Comparison of ENCODE assay signal across 18 cellular contexts in the genomic region with DNA sequence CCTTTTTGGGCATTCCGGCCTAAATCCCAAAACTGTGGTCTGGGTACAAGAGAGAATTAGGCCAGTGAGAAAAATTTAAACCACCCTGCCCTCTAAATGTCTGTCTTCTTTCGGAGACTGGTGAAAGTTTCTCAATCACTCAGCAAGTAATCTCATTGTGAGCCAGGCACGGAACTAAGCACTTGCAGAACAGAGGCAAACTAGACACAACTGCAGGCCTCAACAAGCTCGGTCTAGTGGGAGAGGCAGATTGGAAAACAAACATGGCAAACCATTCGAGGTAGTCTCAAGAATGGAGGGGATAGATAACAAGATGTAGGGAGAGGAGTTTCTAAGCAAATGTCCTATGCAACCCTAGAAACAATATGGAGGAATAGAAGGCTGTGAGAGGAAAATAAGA. TPM values are rescaled to one million over a fixed set of nuclear protein-coding genes. Genes with fewer than 3 reads are reported as not detected.
DNase-seq lines count a peak whose midpoint lies in the region; ATAC-seq and TF ChIP-seq lines count a peak whose summit lies in the region.
"Had no signal": no experiment of that assay in that cellular context is flagged by ENCODE, and none has a peak within 500 bp of the region (broad histone marks: within the 10 kb centered on the region; RNA-seq: fewer than 3 reads in every experiment).

No MANE protein-coding gene starts in this region.

- ATAC-seq in foreskin keratinocyte = no peak
- ATAC-seq: PC-3 had no signal

- DNase-seq in MCF 10A (ENCODE audit: unreplicated experiment) (peak; percentile 30), breast epithelium (ENCODE audit: low spot score in 2 of 2) (no peak), adipocyte (ENCODE audit: low read depth) (no peak), foreskin keratinocyte (peak; percentile 27 to 52), PC-9 (no peak), hepatic stellate cell (ENCODE audit: low spot score) (no peak)
- DNase-seq in activated T-cell treated with anti-CD3 and anti-CD28 coated beads, Interleukin-2, amount 50 U/mL, for 24 hours = no peak
- DNase-seq: 8988T; DMS 273 treated with DMSO at 0.1 percent for 48 hours; DND-41; NCI-H1694 treated with DMSO at 0.1 percent for 48 hours; NK-92 treated with Interleukin-12 subunit alpha and Interleukin-12 subunit beta, amount 100 ng/mL, for 24 hours; PC-3 had no signal

- no peaks in the 10 kb centered on the region for H3K79me2 ChIP-seq in PC-9 (ENCODE audit: low read depth)

- H3K9me2 ChIP-seq in PC-9 (ENCODE audit: insufficient read depth) = no peaks in the 10 kb centered on the region

- H3K4me1 ChIP-seq in breast epithelium = no peaks in the 10 kb centered on the region
- H3K4me1 ChIP-seq in adipocyte (ENCODE audit: control insufficient read depth, insufficient read depth, low read length) = peaks cover 50% of the 10 kb centered on the region
- H3K4me1 ChIP-seq in foreskin keratinocyte = peaks cover 10% of the 10 kb centered on the region
- peaks cover 0 to 6% (median 4%) of the 10 kb centered on the region in 3 donors for H3K4me1 ChIP-seq in skeletal muscle tissue (ENCODE audit: control insufficient read depth in 3 of 3, insufficient read depth in 3 of 3, low read length in 3 of 3)
- peaks cover 17% of the 10 kb centered on the region for H3K4me1 ChIP-seq in PC-9 (replicated peaks; ENCODE audit: insufficient read depth)

- no peak overlapping the region for H3K4me2 ChIP-seq in PC-9

- intact Hi-C loops in MCF 10A (cut with micrococcal nuclease) (no loop called here), breast epithelium (cut with DNase I; ENCODE audit: low total_unique reads) (loop anchor here (10.0 kb wide), 1 partner anchor 191 kb away; no protein-coding TSS in a partner anchor), PC-9 (cut with micrococcal nuclease; ENCODE audit: unreplicated experiment) (no loop called here)

- H3K9me3 ChIP-seq in breast epithelium (no peaks in the 10 kb centered on the region), adipocyte (ENCODE audit: control insufficient read depth, low read length) (no peaks in the 10 kb centered on the region), skeletal muscle tissue (ENCODE audit: control insufficient read depth in 3 of 3, low read length in 3 of 3) (no peaks in the 10 kb centered on the region), PC-9 (ENCODE audit: insufficient read depth, low read depth) (peaks cover 4% of the 10 kb centered on the region; the same call in 1 of the 2 replicates)
- H3K9me3 ChIP-seq: HAP-1 had no signal

- H3K4me3 Mint-ChIP-seq in MCF 10A (ENCODE audit: unreplicated experiment) = no peak overlapping the region
- no peak overlapping the region for H3K4me3 Mint-ChIP-seq in activated T-cell treated with anti-CD3 and anti-CD28 coated beads, Interleukin-2, amount 50 U/mL, for 24 hours

- no peaks in the 10 kb centered on the region for H3K27me3 Mint-ChIP-seq in MCF 10A (ENCODE audit: insufficient read depth, unreplicated experiment)
- no peaks in the 10 kb centered on the region for H3K27me3 Mint-ChIP-seq in activated T-cell treated with anti-CD3 and anti-CD28 coated beads, Interleukin-2, amount 50 U/mL, for 24 hours

- H2AFZ ChIP-seq in PC-9 = no peak overlapping the region

- H3K36me3 Mint-ChIP-seq in MCF 10A (ENCODE audit: insufficient read depth, unreplicated experiment) = no peaks in the 10 kb centered on the region
- no peaks in the 10 kb centered on the region for H3K36me3 Mint-ChIP-seq in activated T-cell treated with anti-CD3 and anti-CD28 coated beads, Interleukin-2, amount 50 U/mL, for 24 hours (ENCODE audit: low read depth)

- CTCF ChIA-PET in MCF 10A (lab: Yijun Ruan, JAX) = interaction anchor here (0.6 to 12.5 kb wide), 25 partner anchors 13 to 556 kb away, joined by 3 to 465 read pairs (median 5); no protein-coding TSS in a partner anchor
- CTCF ChIA-PET in PC-9 (lab: Charles Lee) = no interaction called here

- H3K27me3 ChIP-seq in breast epithelium = no peaks in the 10 kb centered on the region
- no peaks in the 10 kb centered on the region for H3K27me3 ChIP-seq in adipocyte (replicated peaks; ENCODE audit: control insufficient read depth, insufficient read depth, low read length)
- H3K27me3 ChIP-seq in foreskin keratinocyte = no peaks in the 10 kb centered on the region
- H3K27me3 ChIP-seq in skeletal muscle tissue (ENCODE audit: control insufficient read depth in 3 of 3, insufficient read depth in 3 of 3, low read length in 3 of 3) = no peaks in the 10 kb centered on the region
- H3K27me3 ChIP-seq in PC-9 (ENCODE audit: insufficient read depth, low read depth) = no peaks in the 10 kb centered on the region

- H3K27ac Mint-ChIP-seq in MCF 10A (ENCODE audit: low read depth, unreplicated experiment) = no peak overlapping the region
- no peak overlapping the region for H3K27ac Mint-ChIP-seq in activated T-cell treated with anti-CD3 and anti-CD28 coated beads, Interleukin-2, amount 50 U/mL, for 24 hours

- no peaks in the 10 kb centered on the region for H3K9me3 Mint-ChIP-seq in MCF 10A (ENCODE audit: unreplicated experiment)
- H3K9me3 Mint-ChIP-seq in activated T-cell treated with anti-CD3 and anti-CD28 coated beads, Interleukin-2, amount 50 U/mL, for 24 hours = no peaks in the 10 kb centered on the region

- BruUV-seq in MCF 10A (replicated peaks; lab: Mats Ljungman, UMichigan) (no TSS peak), PC-9 (replicated peaks; lab: Mats Ljungman, UMichigan) (no TSS peak)

- H3K36me3 ChIP-seq in breast epithelium (no peaks in the 10 kb centered on the region), adipocyte (ENCODE audit: control insufficient read depth, insufficient read depth, low read length, severe bottlenecking) (no peaks in the 10 kb centered on the region), skeletal muscle tissue (ENCODE audit: control insufficient read depth in 3 of 3, insufficient read depth in 3 of 3, low read length in 3 of 3) (no peaks in the 10 kb centered on the region), PC-9 (ENCODE audit: low read depth) (no peaks in the 10 kb centered on the region)
- H3K36me3 ChIP-seq: HAP-1 had no signal

- POLR2A ChIA-PET in MCF 10A (lab: Yijun Ruan, JAX) (no interaction called here), PC-9 (lab: Charles Lee; ENCODE audit: unreplicated experiment) (no interaction called here)

- no peak overlapping the region for H3K9ac ChIP-seq in adipocyte (ENCODE audit: low read length)
- H3K9ac ChIP-seq in skeletal muscle tissue (ENCODE audit: low read depth in 1 of 3, low read length in 3 of 3) = no peak overlapping the region

- H3K4me3 ChIP-seq in breast epithelium = no peak overlapping the region
- peak overlapping the region; percentile 25 for H3K4me3 ChIP-seq in adipocyte (ENCODE audit: low read length)
- no peak overlapping the region for H3K4me3 ChIP-seq in skeletal muscle tissue (ENCODE audit: low read length in 3 of 3)
- no peak overlapping the region for H3K4me3 ChIP-seq in PC-9
- H3K4me3 ChIP-seq: HAP-1 had no signal

- no peaks in the 10 kb centered on the region for H4K20me1 ChIP-seq in PC-9 (ENCODE audit: insufficient read depth)

- TF ChIP-seq POLR2A in breast epithelium (IDR thresholded peaks at IDR 0.05) = no peak

- H3K27ac ChIP-seq in breast epithelium (peak overlapping the region in 1 of 2 donors; percentile 75), foreskin keratinocyte (no peak overlapping the region), skeletal muscle tissue (ENCODE audit: low read depth, low read length) (peak overlapping the region; percentile 18), PC-9 (no peak overlapping the region)
- H3K27ac ChIP-seq: RWPE1 had no signal

- TF ChIP-seq CTCF in MCF 10A (IDR thresholded peaks at IDR 0.05; ENCODE audit: unreplicated experiment) (no peak), breast epithelium (IDR thresholded peaks at IDR 0.05) (no peak), foreskin keratinocyte (conservative IDR thresholded peaks at IDR 0.05) (no peak), PC-9 (conservative IDR thresholded peaks at IDR 0.05) (no peak)

- H3K4me1 Mint-ChIP-seq in MCF 10A (ENCODE audit: insufficient read depth, unreplicated experiment) = no peaks in the 10 kb centered on the region
- peaks cover 3% of the 10 kb centered on the region for H3K4me1 Mint-ChIP-seq in activated T-cell treated with anti-CD3 and anti-CD28 coated beads, Interleukin-2, amount 50 U/mL, for 24 hours (ENCODE audit: low read depth)

- peaks cover 17% of the 10 kb centered on the region for H3F3A ChIP-seq in PC-9 (ENCODE audit: insufficient read depth, low read depth)

RNA-seq across cellular contexts. Expression of a gene that starts 8.9 kb away (rescaled TPM):
- total RNA-seq in MCF 10A (2022) (not detected in 2 replicates), breast epithelium (under 1 TPM in 2 of 3 donors, not detected in 1; 0.15 to 0.80 TPM), foreskin keratinocyte (not detected in 2 replicates), skeletal muscle tissue (not detected), PC-9 (2021) (not detected in 2 replicates)
- polyA plus RNA-seq in foreskin keratinocyte = not detected in 2 replicates
- total RNA-seq: NCI-H460, PC-3 had no signal
- polyA plus RNA-seq: AG04450 had no signal

Comparison
In these comparisons a context has a peak if more than half of its experiments do, and no peak if none do; other contexts are left out.
1. DNase-seq: peak in MCF 10A (single experiment) and foreskin keratinocyte (2 of 2); none in breast epithelium (0 of 2), adipocyte (single experiment), activated T-cell treated with anti-CD3 and anti-CD28 coated beads, Interleukin-2, amount 50 U/mL, for 24 hours (single experiment), PC-9 (0 of 2) and hepatic stellate cell (single experiment).